16 cellular contexts compared by ENCODE assay signal in genomic region chr7:138887085-138887705, GRCh38.
DNase-seq lines count a peak whose midpoint lies in the region; ATAC-seq, FAIRE-seq and TF ChIP-seq lines count a peak whose summit lies in the region.
"Had no signal": no experiment of that assay in that cellular context is flagged by ENCODE, and none has a peak within 500 bp of the region (broad histone marks: within the 10 kb centered on the region; RNA-seq: fewer than 3 reads in every experiment).

No MANE protein-coding gene starts in this region.

- WGBS in A549 (ENCODE audit: missing lambda C conversion rate): 91% methylated on average over 9 of the region's 9 CpGs

- H3K4me2 ChIP-seq in A549: no peak overlapping the region

- peak overlapping the region in 1 of 4 donors; percentile 24 for H3K4me3 Mint-ChIP-seq in CD4-positive, CD25-positive, alpha-beta regulatory T cell
- H3K4me3 Mint-ChIP-seq: brain had no signal

- peaks cover 4 to 14% (median 6%) of the 10 kb centered on the region in 4 donors for H3K4me1 Mint-ChIP-seq in CD4-positive, CD25-positive, alpha-beta regulatory T cell

- H3K27me3 ChIP-seq in CD4-positive, CD25-positive, alpha-beta regulatory T cell (ENCODE audit: control insufficient read depth, insufficient read depth, low read length): no peaks in the 10 kb centered on the region

- no peak for TF ChIP-seq RAD21 in A549 (conservative IDR thresholded peaks at IDR 0.05 in 1 of 2, IDR thresholded peaks at IDR 0.05 in 1 of 2)

- H3K9me3 Mint-ChIP-seq in CD4-positive, CD25-positive, alpha-beta regulatory T cell: no peaks in the 10 kb centered on the region
- H3K9me3 Mint-ChIP-seq: brain; CD4-positive, alpha-beta memory T cell had no signal

- no peaks in the 10 kb centered on the region for H3K36me3 ChIP-seq in CD4-positive, CD25-positive, alpha-beta regulatory T cell (ENCODE audit: control insufficient read depth, insufficient read depth, low read length)
- H3K36me3 ChIP-seq: prostate gland had no signal

- TF ChIP-seq EP300 in A549 (IDR thresholded peaks at IDR 0.05): no peak

- in situ Hi-C loops in GM13977 (cut with MboI; ENCODE audit: low pct_unique_long_range_greater_than_20kb, low sequenced_read_pairs, unreplicated experiment): no loop called here

- POLR2A ChIA-PET in A549 (lab: Yijun Ruan, JAX): interaction anchor here (1.1 to 1.2 kb wide), 2 partner anchors 10 to 95 kb away, joined by 3 to 5 read pairs; no protein-coding TSS in a partner anchor

- H3K4me3 ChIP-seq in A549: no peak overlapping the region
- no peak overlapping the region for H3K4me3 ChIP-seq in CD4-positive, CD25-positive, alpha-beta regulatory T cell (ENCODE audit: low read depth, low read length)
- H3K4me3 ChIP-seq: prostate gland had no signal

- no peak for TF ChIP-seq POLR2A in A549 (IDR thresholded peaks at IDR 0.05; ENCODE audit: low read length)

- ATAC-seq in A549: no peak
- ATAC-seq in CD4-positive, CD25-positive, alpha-beta regulatory T cell (ENCODE audit: low read depth in 2 of 2): no peak

- peak overlapping the region in 1 of 2 experiments; percentile 60; a peak in 3 of 6 replicates for H3K27ac ChIP-seq in A549
- no peak overlapping the region for H3K27ac ChIP-seq in CD4-positive, CD25-positive, alpha-beta regulatory T cell (ENCODE audit: insufficient read depth, low read length, poor library complexity, severe bottlenecking)
- H3K27ac ChIP-seq: prostate gland had no signal

- peaks cover 34% of the 10 kb centered on the region for H3K4me1 ChIP-seq in A549
- H3K4me1 ChIP-seq in CD4-positive, CD25-positive, alpha-beta regulatory T cell (ENCODE audit: control insufficient read depth, insufficient read depth, low read length, poor library complexity, severe bottlenecking): no peaks in the 10 kb centered on the region
- H3K4me1 ChIP-seq: prostate gland had no signal

- DNase-seq in A549 (ENCODE audit: low read depth in 1 of 2, low spot score in 1 of 2) (no peak), left kidney (ENCODE audit: low read depth, low spot score) (peak; percentile 64), NCI-H1930 (lab: John Stamatoyannopoulos, UW) (no peak), GM13977 (ENCODE audit: low spot score) (no peak)
- DNase-seq in CD4-positive, CD25-positive, alpha-beta regulatory T cell: no peak
- no peak for DNase-seq in activated T-cell treated with anti-CD3 and anti-CD28 coated beads, Interleukin-2, amount 50 U/mL, for 1 hour
- DNase-seq: cerebellar nuclear complex; NCI-H1105; NCI-H774; stimulated activated CD4-positive, alpha-beta T cell treated with anti-CD3 and anti-CD28 coated beads, Interleukin-4, amount 100 ng/mL, for 4 hours; T1000 had no signal

- no peaks in the 10 kb centered on the region for H3K36me3 Mint-ChIP-seq in CD4-positive, CD25-positive, alpha-beta regulatory T cell
- H3K36me3 Mint-ChIP-seq: CD4-positive, alpha-beta memory T cell had no signal

- no peak for TF ChIP-seq CTCF in A549 (IDR thresholded peaks at IDR 0.05)
- no peak for TF ChIP-seq CTCF in GM13977 (IDR thresholded peaks at IDR 0.05; ENCODE audit: extremely low read depth, insufficient read depth, missing control alignments)

- CTCF ChIA-PET in A549 (lab: Yijun Ruan, JAX): interaction anchor here (0.6 to 3.5 kb wide), 35 partner anchors 9 to 187 kb away, joined by 3 to 27 read pairs (median 5); partner anchors contain the start of gene KIAA1549

- H3K9me3 ChIP-seq in A549: no peaks in the 10 kb centered on the region
- no peaks in the 10 kb centered on the region for H3K9me3 ChIP-seq in CD4-positive, CD25-positive, alpha-beta regulatory T cell (ENCODE audit: control insufficient read depth in 2 of 2, low read length in 2 of 2)
- H3K9me3 ChIP-seq: prostate gland had no signal

- H3K27ac Mint-ChIP-seq in CD4-positive, CD25-positive, alpha-beta regulatory T cell: peak overlapping the region in 2 of 3 donors; percentile 69 to 85

- no peak for FAIRE-seq in A549 (lab: Jason Lieb, UNC)
- FAIRE-seq: frontal cortex had no signal

- H3K27me3 Mint-ChIP-seq in CD4-positive, CD25-positive, alpha-beta regulatory T cell: peaks cover 5% of the 10 kb centered on the region
- H3K27me3 Mint-ChIP-seq: CD4-positive, alpha-beta memory T cell had no signal

TF ChIP-seq in A549, 52 proteins besides CTCF, POLR2A, EP300 and RAD21:
- TF ChIP-seq HOXA7 (CRISPR knock-in tag; IDR thresholded peaks at IDR 0.05) (no peak), HEYL (CRISPR knock-in tag; IDR thresholded peaks at IDR 0.05) (no peak), RFX5 (IDR thresholded peaks at IDR 0.05) (no peak)
- TF ChIP-seq, protein P1, sequence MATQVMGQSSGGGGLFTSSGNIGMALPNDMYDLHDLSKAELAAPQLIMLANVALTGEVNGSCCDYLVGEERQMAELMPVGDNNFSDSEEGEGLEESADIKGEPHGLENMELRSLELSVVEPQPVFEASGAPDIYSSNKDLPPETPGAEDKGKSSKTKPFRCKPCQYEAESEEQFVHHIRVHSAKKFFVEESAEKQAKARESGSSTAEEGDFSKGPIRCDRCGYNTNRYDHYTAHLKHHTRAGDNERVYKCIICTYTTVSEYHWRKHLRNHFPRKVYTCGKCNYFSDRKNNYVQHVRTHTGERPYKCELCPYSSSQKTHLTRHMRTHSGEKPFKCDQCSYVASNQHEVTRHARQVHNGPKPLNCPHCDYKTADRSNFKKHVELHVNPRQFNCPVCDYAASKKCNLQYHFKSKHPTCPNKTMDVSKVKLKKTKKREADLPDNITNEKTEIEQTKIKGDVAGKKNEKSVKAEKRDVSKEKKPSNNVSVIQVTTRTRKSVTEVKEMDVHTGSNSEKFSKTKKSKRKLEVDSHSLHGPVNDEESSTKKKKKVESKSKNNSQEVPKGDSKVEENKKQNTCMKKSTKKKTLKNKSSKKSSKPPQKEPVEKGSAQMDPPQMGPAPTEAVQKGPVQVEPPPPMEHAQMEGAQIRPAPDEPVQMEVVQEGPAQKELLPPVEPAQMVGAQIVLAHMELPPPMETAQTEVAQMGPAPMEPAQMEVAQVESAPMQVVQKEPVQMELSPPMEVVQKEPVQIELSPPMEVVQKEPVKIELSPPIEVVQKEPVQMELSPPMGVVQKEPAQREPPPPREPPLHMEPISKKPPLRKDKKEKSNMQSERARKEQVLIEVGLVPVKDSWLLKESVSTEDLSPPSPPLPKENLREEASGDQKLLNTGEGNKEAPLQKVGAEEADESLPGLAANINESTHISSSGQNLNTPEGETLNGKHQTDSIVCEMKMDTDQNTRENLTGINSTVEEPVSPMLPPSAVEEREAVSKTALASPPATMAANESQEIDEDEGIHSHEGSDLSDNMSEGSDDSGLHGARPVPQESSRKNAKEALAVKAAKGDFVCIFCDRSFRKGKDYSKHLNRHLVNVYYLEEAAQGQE (IDR thresholded peaks at IDR 0.05): peak; percentile 20; the same call in 1 of the 2 replicates

TF ChIP-seq in PFSK-1, 5 proteins besides CTCF, POLR2A, EP300 and RAD21:
- no peak for TF ChIP-seq SIN3A (IDR thresholded peaks at IDR 0.05; ENCODE audit: borderline replicate concordance, insufficient read depth, low read length)
- TF ChIP-seq, protein P1 (IDR thresholded peaks at IDR 0.05; ENCODE audit: insufficient read depth in 1 of 2, low read depth in 2 of 2, low read length in 2 of 2): peak; percentile 79 to 83
